15 cellular contexts compared by ENCODE assay signal in the genomic region with DNA sequence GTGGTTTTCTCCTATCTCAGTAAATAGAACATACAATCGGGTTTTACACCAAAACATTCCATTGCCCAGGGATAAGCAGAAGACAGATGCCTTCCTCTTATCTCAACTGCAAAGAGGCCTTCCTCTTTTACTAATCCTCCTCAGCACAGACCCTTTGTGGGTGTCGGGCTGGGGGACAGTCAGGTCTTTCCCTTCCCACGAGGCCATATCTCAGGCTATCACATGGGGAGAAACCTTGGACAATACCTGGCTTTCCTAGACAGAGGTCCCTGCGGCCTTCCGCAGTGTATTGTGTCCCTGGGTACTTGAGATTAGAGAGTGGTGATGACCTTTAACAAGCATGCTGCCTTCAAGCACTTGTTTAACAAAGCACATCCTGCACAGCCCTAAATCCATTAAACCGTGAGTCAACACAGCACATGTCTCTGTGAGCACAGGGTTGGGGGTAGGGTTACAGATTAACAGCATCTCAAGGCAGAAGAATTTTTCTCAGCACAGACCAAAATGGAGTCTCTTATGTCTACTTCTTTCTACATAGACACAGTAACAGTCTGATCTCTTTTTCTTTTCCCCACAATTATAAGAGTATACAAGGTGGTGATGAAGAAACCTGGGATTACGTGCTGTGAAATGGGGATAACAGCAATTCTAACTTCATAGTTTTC. TPM values are rescaled to one million over a fixed set of nuclear protein-coding genes. Genes with fewer than 3 reads are reported as not detected.
A peak's percentile ranks its signal among the peaks of the same experiment; 100 is the strongest.
DNase-seq lines count a peak whose midpoint lies in the region; ATAC-seq, FAIRE-seq and TF ChIP-seq lines count a peak whose summit lies in the region.
"Not testable (repeated sequence)": the region's sequence is repeated elsewhere in the genome, so short reads cannot be mapped to it uniquely, and the experiment has no call there.
"Had no signal": no experiment of that assay in that cellular context is flagged by ENCODE, and none has a peak within 500 bp of the region (broad histone marks: within the 10 kb centered on the region; RNA-seq: fewer than 3 reads in every experiment).

No MANE protein-coding gene starts in this region.

- H4K8ac ChIP-seq in trophoblast cell (ENCODE audit: low read depth, low read length), result not testable (repeated sequence)

- H3K9ac ChIP-seq in HUES6 (ENCODE audit: low read length), result peak overlapping the region; percentile 8
- not testable (repeated sequence) for H3K9ac ChIP-seq in K562 (ENCODE audit: insufficient read depth in 1 of 2, low read depth in 2 of 2, low read length in 2 of 2); trophoblast cell (ENCODE audit: low read length)

- not testable (repeated sequence) for H3K23ac ChIP-seq in trophoblast cell (ENCODE audit: low read length)

- not testable (repeated sequence) for H4K12ac ChIP-seq in trophoblast cell (ENCODE audit: low read depth, low read length)

- H2BK12ac ChIP-seq in trophoblast cell (ENCODE audit: low read length), result not testable (repeated sequence)

- not testable (repeated sequence) for TF ChIP-seq RAD21 in K562 (CRISPR knock-in tag; conservative IDR thresholded peaks at IDR 0.05 in 1 of 2, IDR thresholded peaks at IDR 0.05 in 1 of 2)

- H3K79me1 ChIP-seq in trophoblast cell (ENCODE audit: low read length), result peaks cover 29% of the 10 kb centered on the region

- not testable (repeated sequence) for H2AFZ ChIP-seq in K562 (ENCODE audit: low read depth, low read length); trophoblast cell (ENCODE audit: insufficient read depth, low read length, poor library complexity)

- H3K27ac ChIP-seq in HUES6 (ENCODE audit: low read depth, low read length) (peak overlapping the region; percentile 13; the same call in 1 of the 2 replicates), trophoblast cell (ENCODE audit: low read depth, low read length) (peak overlapping the region; percentile 84)
- H3K27ac ChIP-seq in K562 (ENCODE audit: extremely low read depth, low read depth, low read length), result not testable (repeated sequence)

- H3K4me1 ChIP-seq in HUES6 (ENCODE audit: control insufficient read depth, insufficient read depth, low read length), result peaks cover 50% of the 10 kb centered on the region
- H3K4me1 ChIP-seq in K562 (replicated peaks in 1 of 2; ENCODE audit: control insufficient read depth in 2 of 2, insufficient read depth in 2 of 2, low read length in 2 of 2), result peaks cover 6 to 20% of the 10 kb centered on the region in 2 experiments; a peak in 3 of 5 replicates
- H3K4me1 ChIP-seq in trophoblast cell (ENCODE audit: control insufficient read depth in 1 of 2, insufficient read depth in 2 of 2, low read length in 2 of 2), result peaks cover 23 to 28% of the 10 kb centered on the region in 2 experiments

- TF ChIP-seq POLR2A in K562 (conservative IDR thresholded peaks at IDR 0.05), result not testable (repeated sequence)

- peak overlapping the region; percentile 24 for H2BK120ac ChIP-seq in trophoblast cell (ENCODE audit: insufficient read depth, low read length, poor library complexity)

- 0% methylated on average over 4 of the region's 7 CpGs for WGBS in K562 (ENCODE audit: insufficient coverage, low coverage, missing lambda C conversion rate)
- no CpG with 5 or more reads among the region's 7 CpGs for WGBS in trophoblast cell (ENCODE audit: extremely low coverage, insufficient coverage, insufficient read length)

- not testable (repeated sequence) for H2BK5ac ChIP-seq in trophoblast cell (ENCODE audit: low read depth, low read length, poor library complexity)

- TF ChIP-seq EP300 in K562 (IDR thresholded peaks at IDR 0.05; ENCODE audit: low read length), result peak; percentile 41; the same call in 1 of the 2 replicates

- H3K14ac ChIP-seq in trophoblast cell (ENCODE audit: low read length), result not testable (repeated sequence)

- not testable (repeated sequence) for H3K4me3 ChIP-seq in HUES6 (ENCODE audit: low read depth, low read length); K562; trophoblast cell (ENCODE audit: low read depth, low read length)

- POLR2A ChIA-PET in K562 (lab: Yijun Ruan, JAX), result not testable (repeated sequence)

- not testable (repeated sequence) for H3K36me3 ChIP-seq in HUES6 (ENCODE audit: control insufficient read depth, insufficient read depth, low read length); K562 (ENCODE audit: control insufficient read depth, insufficient read depth, low read length); trophoblast cell (ENCODE audit: control insufficient read depth in 1 of 2, insufficient read depth in 2 of 2, low read length in 2 of 2)

- H3K9me1 ChIP-seq in K562 (ENCODE audit: control insufficient read depth, insufficient read depth, low read length), result not testable (repeated sequence)

- H3K4me2 ChIP-seq in K562 (ENCODE audit: insufficient read depth, low read length); trophoblast cell (ENCODE audit: low read length): not testable (repeated sequence)

- not testable (repeated sequence) for H3K4ac ChIP-seq in trophoblast cell (ENCODE audit: low read depth, low read length)

- BruUV-seq in K562 (replicated peaks; lab: Mats Ljungman, UMichigan), result not testable (repeated sequence)

- H3K79me2 ChIP-seq in K562 (ENCODE audit: control insufficient read depth, insufficient read depth, low read length); trophoblast cell (ENCODE audit: control insufficient read depth, insufficient read depth, low read length, poor library complexity): not testable (repeated sequence)

- TF ChIP-seq CTCF in K562 (IDR thresholded peaks at IDR 0.05 in 2 of 3, conservative IDR thresholded peaks at IDR 0.05 in 1 of 3; ENCODE audit: insufficient read depth in 2 of 3, low read depth in 1 of 3, low read length in 3 of 3), result not testable (repeated sequence)

- FAIRE-seq in K562 (lab: Jason Lieb, UNC), result peak; percentile 71

- H2AK5ac ChIP-seq in trophoblast cell (ENCODE audit: low read length), result not testable (repeated sequence)

- not testable (repeated sequence) for ATAC-seq in K562

- H3K27me3 ChIP-seq in HUES6 (ENCODE audit: control insufficient read depth, insufficient read depth, low read length); trophoblast cell (ENCODE audit: insufficient read depth, low read length): not testable (repeated sequence)
- peaks cover 10 to 33% of the 10 kb centered on the region in 2 experiments; a peak in 3 of 5 replicates for H3K27me3 ChIP-seq in K562 (ENCODE audit: control insufficient read depth in 2 of 2, insufficient read depth in 2 of 2, low read length in 2 of 2)

- not testable (repeated sequence) for H3K9me3 ChIP-seq in HUES6 (ENCODE audit: control insufficient read depth, insufficient read depth, low read depth, low read length); K562 (replicated peaks; ENCODE audit: control insufficient read depth, insufficient read depth, low read depth, low read length); trophoblast cell (ENCODE audit: insufficient read depth, low read depth, low read length)

- H4K91ac ChIP-seq in trophoblast cell (ENCODE audit: low read depth, low read length), result not testable (repeated sequence)

- CTCF ChIA-PET in K562 (lab: Yijun Ruan, JAX; ENCODE audit: low intra/inter-chr PET ratio), result interaction anchor here (4.0 kb wide), 1 partner anchor 114 kb away, joined by 18 read pairs; no protein-coding TSS in a partner anchor

- not testable (repeated sequence) for H3K18ac ChIP-seq in trophoblast cell (ENCODE audit: low read length)

- in situ Hi-C loops in SK-MEL-5 (cut with HindIII; ENCODE audit: low pct_unique_long_range_greater_than_20kb, low sequenced_read_pairs); K562 (cut with MboI): not testable (repeated sequence)

- peak; percentile 93 for DNase-seq in DMS53 (lab: John Stamatoyannopoulos, UW)
- peak; percentile 39 for DNase-seq in NCI-H2196 (lab: John Stamatoyannopoulos, UW; ENCODE audit: unreplicated experiment)
- DNase-seq in SK-MEL-5 (ENCODE audit: low read depth, low spot score), result peak; percentile 61
- DNase-seq in K562 (ENCODE audit: extremely low read depth in 1 of 4, low spot score in 3 of 4), result peak in 1 of 4 experiments; percentile 69
- peak; percentile 18 for DNase-seq in kidney glomerular epithelial cell (lab: John Stamatoyannopoulos, UW)
- peak in 1 of 2 donors; percentile 24 for DNase-seq in trophoblast cell

- H4K20me1 ChIP-seq in K562 (replicated peaks; ENCODE audit: control insufficient read depth, insufficient read depth, low read length), result peaks cover 14% of the 10 kb centered on the region

- intact Hi-C loops in K562 (cut with micrococcal nuclease), result not testable (repeated sequence)

TF ChIP-seq in K562, 482 proteins besides CTCF, POLR2A, EP300 and RAD21 (continues in another document):
- TF ChIP-seq SOX6 (IDR thresholded peaks at IDR 0.05), result peak; percentile 93
- peak; percentile 93 for TF ChIP-seq KLF16 (IDR thresholded peaks at IDR 0.05)
- TF ChIP-seq STAT5A (IDR thresholded peaks at IDR 0.05; ENCODE audit: borderline replicate concordance, low read length), result peak; percentile 75
- peak; percentile 83 for TF ChIP-seq NCOR1 (IDR thresholded peaks at IDR 0.05)
- peak; percentile 45; the same call in 1 of the 2 replicates for TF ChIP-seq CREB1 (IDR thresholded peaks at IDR 0.05)
- not testable (repeated sequence) for TF ChIP-seq CREB1 (CRISPR knock-in tag; IDR thresholded peaks at IDR 0.05)
- peak; percentile 13; the same call in 1 of the 2 replicates for TF ChIP-seq BHLHE40 (IDR thresholded peaks at IDR 0.05; ENCODE audit: low read length)

RNA-seq across cellular contexts. Expression of a gene that starts 5.3 kb away (rescaled TPM):
- 0.69 and 0.90 TPM in 2 replicates for total RNA-seq in SK-MEL-5 (2014; rRNA removed; shearing (Covaris generic))
- 0.34 and 1.2 TPM in 2 replicates for polyA plus RNA-seq in SK-MEL-5 (2015; cell fraction: cytosol; rRNA removed)
- not detected in 2 replicates for polyA plus RNA-seq in SK-MEL-5 (2015; cell fraction: nucleus; rRNA removed)
- total RNA-seq in K562 (2011; cell fraction: chromatin; rRNA removed; ENCODE audit: low replicate concordance), result not detected in 2 replicates
- total RNA-seq in K562 (2011; cell fraction: nucleolus; rRNA removed), result not detected in 2 replicates
- total RNA-seq in K562 (2011; cell fraction: nucleoplasm; rRNA removed), result not detected in 2 replicates
- total RNA-seq in K562 (2014; rRNA removed) (not detected in 2 replicates), K562 (2014; rRNA removed; fragmentation: Illumina TruSeq; extraction: Trizol) (not detected in 2 replicates), K562 (2015; rRNA removed; fragmentation: Illumina TruSeq; extraction: Trizol) (not detected in 2 replicates), K562 (2021) (not detected in 2 replicates)
- polyA plus RNA-seq in K562 (2011; rRNA removed) (not detected in 2 replicates), K562 (2014; fragmentation: Illumina TruSeq; extraction: Trizol) (not detected in 2 replicates), K562 (2014; fragmentation: Nextera tagmentation; extraction: Ambion mirVana) (not detected), K562 (2014; rRNA removed) (not detected in 2 replicates)
- not detected in 2 replicates for polyA plus RNA-seq in K562 (2011; cell fraction: cytosol; rRNA removed)
- not detected in 2 replicates for polyA plus RNA-seq in K562 (2011; cell fraction: nucleus; rRNA removed)
- polyA plus RNA-seq in K562 (2012), result not detected in 2 replicates
- not detected in 2 replicates for polyA minus RNA-seq in K562 (2011; rRNA and poly(A)+ RNA removed)
- not detected in 2 replicates for polyA minus RNA-seq in K562 (2011; cell fraction: cytosol; rRNA and poly(A)+ RNA removed)
- not detected in 2 replicates for polyA minus RNA-seq in K562 (2011; cell fraction: nucleus; rRNA and poly(A)+ RNA removed)
- 3.2 TPM in 2 replicates for polyA plus RNA-seq in trophoblast cell (2013)
- total RNA-seq: activated CD8-positive, alpha-beta T cell treated with anti-CD3 and anti-CD28 coated beads, Interleukin-2, amount 10 ng/mL, durations not matched to agents 7 days and 5 days; activated naive CD8-positive, alpha-beta T cell treated with anti-CD3 and anti-CD28 coated beads for 36 hours; dermis blood vessel endothelial cell; natural killer cell; OCI-LY7; osteocyte; Right ventricle myocardium inferior; uterus had no signal
